Comparison of ENCODE assay signal across 10 cellular contexts in genomic region chr10:109866168-109866994, GRCh38. TPM values are rescaled to one million over a fixed set of nuclear protein-coding genes. Genes with fewer than 3 reads are reported as not detected.
DNase-seq lines count a peak whose midpoint lies in the region; ATAC-seq, FAIRE-seq and TF ChIP-seq lines count a peak whose summit lies in the region.
"Had no signal": no experiment of that assay in that cellular context is flagged by ENCODE, and none has a peak within 500 bp of the region (broad histone marks: within the 10 kb centered on the region; RNA-seq: fewer than 3 reads in every experiment).

No MANE protein-coding gene starts in this region.

- TF ChIP-seq EP300 in H1 (IDR thresholded peaks at IDR 0.05; ENCODE audit: borderline replicate concordance in 1 of 2, low read depth in 2 of 2, low read length in 2 of 2) = no peak

- peak; percentile 25 to 59 (median 47) for TF ChIP-seq CTCF in H1 (IDR thresholded peaks at IDR 0.05; ENCODE audit: control extremely low read depth in 1 of 3, insufficient read depth in 1 of 3, low read depth in 1 of 3, low read length in 3 of 3)

- POLR2A ChIA-PET in H1 (lab: Charles Lee; ENCODE audit: partially characterized antibody) = interaction anchor here (0.5 to 2.6 kb wide), 3 partner anchors 9 to 986 kb away, joined by 3 to 6 read pairs (median 3); no protein-coding TSS in a partner anchor

- H3K79me1 ChIP-seq in H1 (ENCODE audit: low read depth, low read length) = no peaks in the 10 kb centered on the region

- no peaks in the 10 kb centered on the region for H4K20me1 ChIP-seq in H1 (replicated peaks in 1 of 2; ENCODE audit: control insufficient read depth in 1 of 2, insufficient read depth in 2 of 2, low read length in 2 of 2)

- H3K4ac ChIP-seq in H1 (replicated peaks; ENCODE audit: insufficient read length, low read depth, low read length) = no peak overlapping the region

- WGBS in H1 (ENCODE audit: extremely low coverage in 1 of 2, insufficient coverage in 1 of 2, insufficient read length in 1 of 2, insufficient replicate concordance in 2 of 2, low coverage in 1 of 2, low lambda C conversion rate in 2 of 2, missing lambda C conversion rate in 1 of 2), 2 experiments = 91% methylated on average over 8 of the region's 8 CpGs; no CpG with 5 or more reads in 1 of the 2 experiments

- no peak overlapping the region for H3K56ac ChIP-seq in H1 (replicated peaks; ENCODE audit: insufficient read length, low read depth, low read length)

- H3K27me3 ChIP-seq in H1 (replicated peaks in 1 of 4; ENCODE audit: control insufficient read depth in 3 of 4, extremely low read depth in 1 of 4, insufficient read depth in 3 of 4, low read length in 3 of 4) = no peaks in the 10 kb centered on the region

- peak; percentile 62 to 74; a peak in 3 of 4 replicates for TF ChIP-seq RAD21 in H1 (IDR thresholded peaks at IDR 0.05 in 1 of 2, conservative IDR thresholded peaks at IDR 0.05 in 1 of 2; ENCODE audit: low read depth in 2 of 2, low read length in 2 of 2)

- no peak overlapping the region for H4K91ac ChIP-seq in H1 (replicated peaks; ENCODE audit: insufficient read length, low read length)

- FAIRE-seq in H1 (lab: Jason Lieb, UNC) = peak; percentile 52
- FAIRE-seq: endometrium had no signal

- CTCF ChIA-PET in H1 (lab: Charles Lee; ENCODE audit: partially characterized antibody) = interaction anchor here (0.6 to 3.1 kb wide), 22 partner anchors 9 to 574 kb away, joined by 3 to 14 read pairs (median 4); no protein-coding TSS in a partner anchor

- H2BK15ac ChIP-seq in H1 (ENCODE audit: low read length) = no peak overlapping the region

- H3K79me2 ChIP-seq in H1 (ENCODE audit: control insufficient read depth in 1 of 2, insufficient read depth in 2 of 2, low read length in 2 of 2) = no peaks in the 10 kb centered on the region

- H3K23me2 ChIP-seq in H1 (ENCODE audit: low read depth, low read length) = no peaks in the 10 kb centered on the region

- H3K9ac ChIP-seq in H1 (replicated peaks in 1 of 4; ENCODE audit: extremely low read depth in 1 of 4, low read depth in 3 of 4, low read length in 3 of 4) = no peak overlapping the region

- no peak overlapping the region for H4K5ac ChIP-seq in H1 (ENCODE audit: insufficient read length, low read depth, low read length)

- H2BK12ac ChIP-seq in H1 (ENCODE audit: low read depth, low read length) = no peak overlapping the region

- H3K14ac ChIP-seq in H1 (ENCODE audit: insufficient read length) = no peak overlapping the region

- H4K8ac ChIP-seq in H1 (ENCODE audit: extremely low read depth, insufficient read depth, low read length) = no peak overlapping the region

- no peak overlapping the region for H2AFZ ChIP-seq in H1 (ENCODE audit: low read length)

- H3K18ac ChIP-seq in H1 (ENCODE audit: extremely low read depth, low read length) = no peak overlapping the region

- H2BK5ac ChIP-seq in H1 (ENCODE audit: low read depth, low read length) = no peak overlapping the region

- H2BK20ac ChIP-seq in H1 (ENCODE audit: low read length) = no peak overlapping the region

- H3K36me3 ChIP-seq in H1 (ENCODE audit: control insufficient read depth in 2 of 4, insufficient read depth in 4 of 4, low read length in 3 of 4) = peaks cover 3 to 22% (median 6%) of the 10 kb centered on the region in 4 experiments; a peak in 5 of 8 replicates

- no peak overlapping the region for H2BK120ac ChIP-seq in H1 (replicated peaks; ENCODE audit: low read depth, low read length)

- ATAC-seq in HG02870 (IDR thresholded peaks at IDR 0.05; ENCODE audit: unreplicated experiment) = no peak

- DNase-seq in DMS53 (lab: John Stamatoyannopoulos, UW) (peak; percentile 51), M059J (ENCODE audit: low read depth) (peak; percentile 9), H1 (ENCODE audit: low read depth in 1 of 2, low spot score in 2 of 2) (no peak), midbrain (lab: John Stamatoyannopoulos, UW) (peak; percentile 27), DMS114 treated with DMSO at 0.1 percent for 48 hours (lab: John Stamatoyannopoulos, UW; ENCODE audit: unreplicated experiment) (no peak), mesenteric fat pad (ENCODE audit: low spot score) (no peak)
- DNase-seq in activated CD4-positive, CD25-positive, alpha-beta regulatory T cell treated with anti-CD3 and anti-CD28 coated beads, Interleukin-2, amount 50 U/mL, for 72 hours = no peak
- DNase-seq: activated B cell treated with CpG ODN at 0.5 μM for 24 hours had no signal

- H3K23ac ChIP-seq in H1 (ENCODE audit: insufficient read length) = no peak overlapping the region

- no peak overlapping the region for H3K27ac ChIP-seq in H1 (ENCODE audit: low read depth, low read length)

- no peak overlapping the region for H3K4me3 ChIP-seq in H1 (ENCODE audit: extremely low read depth in 1 of 4, insufficient read depth in 2 of 4, low read depth in 3 of 4, low read length in 4 of 4)

- H3K4me1 ChIP-seq in H1 (replicated peaks in 1 of 4; ENCODE audit: control insufficient read depth in 3 of 4, insufficient read depth in 4 of 4, low read length in 3 of 4) = peaks cover 0 to 4% (median 3%) of the 10 kb centered on the region in 4 experiments; a peak in 4 of 7 replicates

- H3K4me2 ChIP-seq in H1 (ENCODE audit: insufficient read depth in 1 of 2, low read depth in 2 of 2, low read length in 2 of 2) = no peak overlapping the region

- no peak overlapping the region for H2AK5ac ChIP-seq in H1 (ENCODE audit: low read depth, low read length)

- no peak for TF ChIP-seq POLR2A in H1 (IDR thresholded peaks at IDR 0.05; ENCODE audit: control extremely low read depth in 1 of 2, low read depth in 2 of 2, low read length in 2 of 2)

- H3K9me3 ChIP-seq in H1 (ENCODE audit: insufficient read depth in 2 of 2, low read depth in 1 of 2, low read length in 1 of 2) = no peaks in the 10 kb centered on the region

TF ChIP-seq in H1, 55 proteins besides CTCF, POLR2A, EP300 and RAD21:
- TF ChIP-seq CREB1 (IDR thresholded peaks at IDR 0.05) (peak; percentile 50; the same call in 1 of the 2 replicates), SRF (IDR thresholded peaks at IDR 0.05; ENCODE audit: low read depth, low read length) (no peak)
TF ChIP-seq in H1: peak in this region for 1.

RNA-seq across cellular contexts. Expression of gene XPNPEP1, which starts 56.9 kb away (rescaled TPM):
- total RNA-seq in M059J (2014; rRNA removed; shearing (Covaris generic)) = 93.5 and 96.6 TPM in 2 replicates
- total RNA-seq in H1 (2021; fragmentation: NEBNext Ultra II Directional; extraction: Animal tissue kit (Norgen Biotek cat#: 25700)) = 49.7 and 61.1 TPM in 2 replicates
- 201 TPM in 2 replicates for polyA plus RNA-seq in H1 (2011; rRNA removed)
- polyA plus RNA-seq in H1 (2011; cell fraction: cytosol; rRNA removed) = 147 TPM
- polyA plus RNA-seq in H1 (2011; cell fraction: nucleus; rRNA removed) = 319 TPM
- polyA plus RNA-seq in H1 (2012, experiment 1 of 2) = 47.4 to 54.6 TPM (median 51.3 TPM) in 4 replicates
- polyA plus RNA-seq in H1 (2012, experiment 2 of 2) = 26.3 TPM
- polyA plus RNA-seq in H1 (2013, experiment 1 of 2) = 35.6 TPM
- 34.4 TPM for polyA plus RNA-seq in H1 (2013, experiment 2 of 2)
- 329 and 459 TPM in 2 replicates for polyA minus RNA-seq in H1 (2011; rRNA and poly(A)+ RNA removed)
- 84.0 TPM for polyA minus RNA-seq in H1 (2011; cell fraction: cytosol; rRNA and poly(A)+ RNA removed)
- polyA minus RNA-seq in H1 (2011; cell fraction: nucleus; rRNA and poly(A)+ RNA removed) = 113 TPM
- 68.7 TPM for total RNA-seq in mesenteric fat pad

Comparison
In these comparisons a context has a peak if more than half of its experiments do, and no peak if none do; other contexts are left out.
1. DNase-seq: peak in DMS53 (single experiment), M059J (single experiment) and midbrain (single experiment); none in H1 (0 of 2), DMS114 treated with DMSO at 0.1 percent for 48 hours (single experiment), mesenteric fat pad (single experiment) and activated CD4-positive, CD25-positive, alpha-beta regulatory T cell treated with anti-CD3 and anti-CD28 coated beads, Interleukin-2, amount 50 U/mL, for 72 hours (single experiment).